ENCODE assay signal across 11 cellular contexts in genomic region chr17:77914440-77915254, GRCh38. TPM values are rescaled to one million over a fixed set of nuclear protein-coding genes. Genes with fewer than 3 reads are reported as not detected.
DNase-seq lines count a peak whose midpoint lies in the region; ATAC-seq and TF ChIP-seq lines count a peak whose summit lies in the region.
"Had no signal": no experiment of that assay in that cellular context is flagged by ENCODE, and none has a peak within 500 bp of the region (broad histone marks: within the 10 kb centered on the region; RNA-seq: fewer than 3 reads in every experiment).

No MANE protein-coding gene starts in this region.

- H3K9me3 Mint-ChIP-seq in brain = peaks cover 4 to 40% (median 32%) of the 10 kb centered on the region in 5 experiments
- H3K9me3 Mint-ChIP-seq in natural killer cell = no peaks in the 10 kb centered on the region

- H3K4me3 ChIP-seq in MG63 (no peak overlapping the region), osteoblast (ENCODE audit: insufficient read depth, low read length) (no peak overlapping the region)
- H3K4me3 ChIP-seq: skin epidermis had no signal

- H2AFZ ChIP-seq in osteoblast (ENCODE audit: low read length) = no peak overlapping the region

- H3K36me3 Mint-ChIP-seq in brain = peaks cover 4% of the 10 kb centered on the region
- H3K36me3 Mint-ChIP-seq in natural killer cell = no peaks in the 10 kb centered on the region

- peak in 1 of 2 experiments; percentile 12 for TF ChIP-seq CTCF in brain (conservative IDR thresholded peaks at IDR 0.05)
- no peak for TF ChIP-seq CTCF in natural killer cell (IDR thresholded peaks at IDR 0.05)
- TF ChIP-seq CTCF in osteoblast (IDR thresholded peaks at IDR 0.05; ENCODE audit: extremely low read depth, low read depth, low read length) = no peak

- H3K36me3 ChIP-seq in MG63 (no peaks in the 10 kb centered on the region), osteoblast (ENCODE audit: insufficient read depth, low read length) (no peaks in the 10 kb centered on the region)

- intact Hi-C loops in natural killer cell (cut with micrococcal nuclease) = no loop called here

- H3K27ac Mint-ChIP-seq in brain (peak overlapping the region; percentile 22 to 90 (median 60)), natural killer cell (no peak overlapping the region)

- DNase-seq in Daoy (ENCODE audit: low read depth) (peak; percentile 56), NCI-H2171 (lab: John Stamatoyannopoulos, UW) (peak; percentile 81), natural killer cell (no peak), MG63 (no peak), RKO (ENCODE audit: low spot score) (no peak), osteoblast (ENCODE audit: insufficient read length, low spot score, missing footprints) (no peak), amniotic stem cell (lab: John Stamatoyannopoulos, UW) (no peak)
- DNase-seq: kidney glomerular epithelial cell, NCI-H524 treated with DMSO at 0.1 percent for 48 hours had no signal

- ATAC-seq in natural killer cell = peak in 2 of 3 donors; percentile 21 to 40

- H3K4me1 Mint-ChIP-seq in brain (peaks cover 40% of the 10 kb centered on the region), natural killer cell (peaks cover 14 to 15% of the 10 kb centered on the region in 2 donors)

- H3K4me3 Mint-ChIP-seq in brain (peak overlapping the region in 1 of 5 experiments; percentile 60), natural killer cell (no peak overlapping the region)

- peaks cover 3% of the 10 kb centered on the region; the same call in 1 of the 2 replicates for H3K9me3 ChIP-seq in MG63
- no peaks in the 10 kb centered on the region for H3K9me3 ChIP-seq in osteoblast (ENCODE audit: low read depth, low read length)

- no peak overlapping the region for H3K4me2 ChIP-seq in osteoblast (ENCODE audit: insufficient read depth, low read length)

- no peak overlapping the region for H3K27ac ChIP-seq in osteoblast (ENCODE audit: low read depth, low read length)
- H3K27ac ChIP-seq: skin epidermis had no signal

- no peaks in the 10 kb centered on the region for H3K79me2 ChIP-seq in osteoblast (ENCODE audit: insufficient read depth, low read length)

- no peaks in the 10 kb centered on the region for H4K20me1 ChIP-seq in osteoblast (ENCODE audit: insufficient read depth, low read length)

- no peaks in the 10 kb centered on the region for H3K4me1 ChIP-seq in osteoblast (ENCODE audit: insufficient read depth, low read length)

- H3K27me3 ChIP-seq in MG63 (peaks cover 32% of the 10 kb centered on the region), osteoblast (ENCODE audit: insufficient read depth, low read length) (peaks cover 31% of the 10 kb centered on the region)

- H3K27me3 Mint-ChIP-seq in brain = peaks cover 18% of the 10 kb centered on the region
- peaks cover 41 to 62% of the 10 kb centered on the region in 2 donors for H3K27me3 Mint-ChIP-seq in natural killer cell (ENCODE audit: low read depth in 2 of 2)

RNA-seq across cellular contexts. Expression of gene TNRC6C, which starts 43.9 kb away (rescaled TPM):
- 2.7 and 2.8 TPM in 2 replicates for total RNA-seq in Daoy (2014; rRNA removed; shearing (Covaris generic))
- polyA plus RNA-seq in brain (ENCODE audit: insufficient read depth, low read depth, low replicate concordance) = 5.8 TPM
- total RNA-seq in natural killer cell (100 to 1,000 TPM in 1 of 3 donors, 10 to 100 TPM in 2; 74.3 to 100 (median 76.3) TPM), osteoblast (6.2 and 6.5 TPM in 2 replicates)
- 3.2 and 4.5 TPM in 2 replicates for total RNA-seq in MG63 (2014; rRNA removed; shearing (Covaris generic); ENCODE audit: low replicate concordance)

Comparison
In these comparisons a context has a peak if more than half of its experiments do, and no peak if none do; other contexts are left out.
1. DNase-seq: peak in Daoy (single experiment) and NCI-H2171 (single experiment); none in natural killer cell (single experiment), MG63 (single experiment), RKO (single experiment), osteoblast (single experiment) and amniotic stem cell (single experiment).
2. H3K27ac Mint-ChIP-seq: peak in brain (5 of 5); none in natural killer cell (0 of 2).
3. RNA of gene TNRC6C, which starts 43.9 kb away (total RNA-seq): 74.3 to 100 TPM in natural killer cell; 6.2 to 6.5 TPM in osteoblast, 3.2 to 4.5 TPM in MG63 and 2.7 to 2.8 TPM in Daoy; every median in the first group is over 10 times any median in the second.